In genomic region chr17:21283482-21284318, GRCh38 we compare ENCODE assay signal across 8 cellular contexts. TPM values are rescaled to one million over a fixed set of nuclear protein-coding genes. Genes with fewer than 3 reads are reported as not detected.
DNase-seq lines count a peak whose midpoint lies in the region; ATAC-seq and TF ChIP-seq lines count a peak whose summit lies in the region.

No MANE protein-coding gene starts in this region.

- peaks cover 16 to 72% (median 41%) of the 10 kb centered on the region in 12 donors for H3K4me1 ChIP-seq in heart left ventricle
- H3K4me1 ChIP-seq in rectal smooth muscle tissue (ENCODE audit: control insufficient read depth, insufficient read depth, low read length), result peaks cover 33% of the 10 kb centered on the region

- H3K27me3 ChIP-seq in WERI-Rb-1 (ENCODE audit: insufficient read depth, low read depth, severe bottlenecking) (peaks cover 3% of the 10 kb centered on the region), heart left ventricle (no peaks in the 10 kb centered on the region), rectal smooth muscle tissue (ENCODE audit: control insufficient read depth, insufficient read depth, low read length) (no peaks in the 10 kb centered on the region)

- H3K9me3 ChIP-seq in WERI-Rb-1 (ENCODE audit: severe bottlenecking), result no peaks in the 10 kb centered on the region
- H3K9me3 ChIP-seq in heart left ventricle, result no peaks in the 10 kb centered on the region

- no peaks in the 10 kb centered on the region for H3K36me3 ChIP-seq in WERI-Rb-1
- H3K36me3 ChIP-seq in heart left ventricle, result no peaks in the 10 kb centered on the region
- no peaks in the 10 kb centered on the region for H3K36me3 ChIP-seq in rectal smooth muscle tissue (ENCODE audit: control insufficient read depth, insufficient read depth, low read length)

- TF ChIP-seq POLR2A in heart left ventricle (IDR thresholded peaks at IDR 0.05), result no peak

- H3K27ac ChIP-seq in WERI-Rb-1 (no peak overlapping the region; the same call in 1 of the 2 replicates), heart left ventricle (peak overlapping the region in 11 of 12 donors; percentile 20 to 99 (median 93)), rectal smooth muscle tissue (ENCODE audit: low read depth, low read length) (peak overlapping the region; percentile 11)

- peak; percentile 33 for DNase-seq in activated gamma-delta T cell (lab: John Stamatoyannopoulos, UW)
- no peak for DNase-seq in activated gamma-delta T cell treated with Interleukin-2 at 50 U/mL for 16 hours
- no peak for DNase-seq in WERI-Rb-1
- DNase-seq in heart left ventricle, result no peak
- DNase-seq in iPS-NIHi7 (ENCODE audit: extremely low spot score), result no peak
- no peak for DNase-seq in NCI-H774 (lab: John Stamatoyannopoulos, UW)

- peak; percentile 17 for ATAC-seq in HG03045 (IDR thresholded peaks at IDR 0.05; ENCODE audit: unreplicated experiment)
- ATAC-seq in heart left ventricle, result no peak

- intact Hi-C loops in heart left ventricle (cut with DNase I), result loop anchor here in 8 of 10 donors (2.0 to 10.0 kb wide), 9 partner anchors 34 to 239 kb away; partner anchors contain the start of genes DHRS7B (in 2 of the 8), TMEM11 (in 1 of the 8) and USP22 (in 1 of the 8)

- TF ChIP-seq CTCF in WERI-Rb-1 (IDR thresholded peaks at IDR 0.05; ENCODE audit: low read depth, low read length) (no peak), heart left ventricle (IDR thresholded peaks at IDR 0.05) (no peak)

- WGBS in heart left ventricle, 4 donors, result 20 to 59% (median 21%) methylated on average over 15 to 49 of the region's 49 CpGs

- H3K9ac ChIP-seq in rectal smooth muscle tissue (ENCODE audit: low read length), result peak overlapping the region; percentile 45

- H3K4me3 ChIP-seq in WERI-Rb-1 (ENCODE audit: low read depth, low read length) (peak overlapping the region; percentile 51), heart left ventricle (peak overlapping the region; percentile 41 to 99 (median 92)), rectal smooth muscle tissue (ENCODE audit: low read length) (peak overlapping the region; percentile 74)

RNA-seq across cellular contexts. Expression of gene MAP2K3, which starts 0.8 kb away (rescaled TPM):
- total RNA-seq in heart left ventricle, result 100 to 1,000 TPM in 1 of 9 donors, 10 to 100 TPM in 8; 29.4 to 170 (median 54.4) TPM
- 100 to 1,000 TPM in 1 of 2 donors, 10 to 100 TPM in 1; 29.6 to 156 TPM for polyA plus RNA-seq in heart left ventricle

RNA-seq across cellular contexts. Expression of gene NATD1, which starts 30.5 kb away (rescaled TPM):
- 10 to 100 TPM; 12.8 to 38.4 (median 19.8) TPM for total RNA-seq in heart left ventricle
- polyA plus RNA-seq in heart left ventricle, result 1 to 10 TPM; 8.0 to 8.4 TPM
